36 cellular contexts compared by ENCODE assay signal in the genomic region with DNA sequence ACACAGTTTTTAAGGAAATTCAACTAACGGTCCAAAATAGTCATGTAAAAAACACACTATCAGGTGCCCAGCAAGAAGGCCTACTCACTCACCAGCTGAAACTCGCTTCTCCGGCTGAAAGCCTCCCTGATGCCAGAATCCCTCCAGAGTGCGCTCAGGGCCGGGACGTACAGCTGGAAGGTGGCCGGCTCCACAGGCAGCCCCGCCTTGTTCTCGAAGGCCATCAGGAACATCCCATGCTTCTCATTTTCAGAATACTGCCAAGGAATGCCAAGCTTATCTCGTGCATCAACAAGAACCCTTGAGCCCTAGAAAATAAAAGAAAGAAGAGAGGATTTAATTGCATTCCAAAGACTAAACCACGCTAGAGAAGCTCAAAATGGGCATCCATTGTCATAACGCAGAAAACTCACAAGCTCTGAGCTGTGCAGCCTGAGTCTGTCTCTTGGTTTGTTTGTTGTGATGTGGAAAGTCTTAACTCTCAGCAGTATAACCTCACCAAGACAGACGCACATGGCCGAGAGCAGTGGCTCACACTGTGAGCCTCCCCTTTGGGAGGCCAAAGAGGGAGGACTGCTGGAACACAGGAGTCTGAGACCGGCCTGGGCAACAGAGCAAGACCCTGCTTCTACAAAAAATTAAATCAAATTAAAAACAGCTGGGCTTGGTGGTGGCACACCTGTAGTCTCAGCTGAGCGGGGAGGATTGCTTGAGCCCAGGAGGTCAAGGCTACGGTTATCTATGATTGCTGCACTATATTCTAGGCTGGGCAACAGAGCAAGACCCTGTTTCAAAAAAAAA. TPM values are rescaled to one million over a fixed set of nuclear protein-coding genes. Genes with fewer than 3 reads are reported as not detected.
DNase-seq lines count a peak whose midpoint lies in the region; ATAC-seq, FAIRE-seq and TF ChIP-seq lines count a peak whose summit lies in the region.
"Had no signal": no experiment of that assay in that cellular context is flagged by ENCODE, and none has a peak within 500 bp of the region (broad histone marks: within the 10 kb centered on the region; RNA-seq: fewer than 3 reads in every experiment).

No MANE protein-coding gene starts in this region.

- no peaks in the 10 kb centered on the region for H3K27me3 ChIP-seq in mesenchymal stem cell (ENCODE audit: control insufficient read depth in 1 of 2, insufficient read depth in 1 of 2, low read length in 2 of 2)
- H3K27me3 ChIP-seq: dorsolateral prefrontal cortex, gastrocnemius medialis, right lobe of liver, tibial artery had no signal

- peak; percentile 18 for DNase-seq in activated CD8-positive, alpha-beta memory T cell treated with anti-CD3 and anti-CD28 coated beads, Interleukin-2, amount 10 ng/mL, durations not matched to agents 7 days and 5 days
- no peak for DNase-seq in activated CD8-positive, alpha-beta memory T cell treated with anti-CD3 and anti-CD28 coated beads, Interleukin-2, amount 50 U/mL, for 48 hours
- DNase-seq in WTC11 (ENCODE audit: low spot score) (no peak), mesenchymal stem cell (no peak), urothelium cell line (ENCODE audit: low spot score) (no peak), midbrain (lab: John Stamatoyannopoulos, UW) (no peak), natural killer cell (no peak)
- no peak for DNase-seq in natural killer cell treated with Interleukin-12 subunit alpha and Interleukin-12 subunit beta and Interleukin-15 and Interleukin-18, amount 100 ng/mL, for 72 hours (ENCODE audit: low spot score)
- DNase-seq: activated CD4-positive, alpha-beta memory T cell treated with anti-CD3 and anti-CD28 coated beads for 36 hours; activated CD4-positive, alpha-beta T cell treated with anti-CD3 and anti-CD28 coated beads for 1 hour; activated CD8-positive, alpha-beta memory T cell treated with anti-CD3 and anti-CD28 coated beads, Interleukin-2, amount 50 U/mL, for 4 hours; activated naive CD4-positive, alpha-beta T cell treated with Interleukin-2 at 50 U/mL for 16 hours; AML-193; CD4-positive, alpha-beta T cell; dorsolateral prefrontal cortex; gastrocnemius medialis; GM23248; HFFc6; Kasumi-1; kidney glomerular epithelial cell; NCI-H1417 treated with DMSO at 0.1 percent for 48 hours; NCI-H2029 treated with DMSO at 0.1 percent for 48 hours; NCI-H226; NCI-H69; PC-9; stimulated activated CD4-positive, alpha-beta T cell treated with anti-CD3 and anti-CD28 coated beads, Interleukin-12 subunit alpha, Interleukin-12 subunit beta, amount 100 ng/mL, for 4 hours; stimulated activated CD4-positive, alpha-beta T cell treated with anti-CD3 and anti-CD28 coated beads, Interleukin-2, amount 100 ng/mL, for 48 hours; tibial artery had no signal

- no peak overlapping the region for H2BK120ac ChIP-seq in mesenchymal stem cell (ENCODE audit: low read depth, low read length)

- H2BK15ac ChIP-seq in mesenchymal stem cell (ENCODE audit: low read depth, poor library complexity, severe bottlenecking), result no peak overlapping the region

- no peak overlapping the region for H3K18ac ChIP-seq in mesenchymal stem cell (ENCODE audit: low read depth in 1 of 2, low read length in 2 of 2)

- H3K27ac Mint-ChIP-seq in activated CD8-positive, alpha-beta memory T cell treated with anti-CD3 and anti-CD28 coated beads, Interleukin-2, amount 10 ng/mL, durations not matched to agents 7 days and 5 days, result no peak overlapping the region
- H3K27ac Mint-ChIP-seq in WTC11 (0 out of 2 replicates have a peak overlapping the region, but pooled peaks have one; percentile 69), natural killer cell (no peak overlapping the region)
- H3K27ac Mint-ChIP-seq in natural killer cell treated with Interleukin-12 subunit alpha and Interleukin-12 subunit beta and Interleukin-15 and Interleukin-18, amount 100 ng/mL, for 72 hours, result no peak overlapping the region
- H3K27ac Mint-ChIP-seq: activated CD4-positive, alpha-beta memory T cell treated with anti-CD3 and anti-CD28 coated beads for 36 hours; activated T-helper 1 cell treated with anti-CD3 and anti-CD28 coated beads, Interleukin-12 subunit alpha, Interleukin-12 subunit beta, Interleukin-2, Interleukin-4 antibody, amounts not matched to agents 30 ng/mL and 10 ng/mL and 1 ng/mL, durations not matched to agents 14 hours and 24 hours and 36 hours; brain; CD4-positive, alpha-beta T cell; HFFc6; T-helper 2 cell treated with Interferon-gamma antibody and Interleukin-4, amounts not matched to agents 5 μg/mL and 100 μg/mL, for 36 hours had no signal

- peaks cover 21% of the 10 kb centered on the region for H3K79me1 ChIP-seq in mesenchymal stem cell (replicated peaks; ENCODE audit: low read length, poor library complexity, severe bottlenecking)

- intact Hi-C loops in natural killer cell (cut with micrococcal nuclease), result no loop called here

- peak overlapping the region; percentile 5 for H3K9ac ChIP-seq in mesenchymal stem cell (ENCODE audit: low read length)

- WGBS in mesenchymal stem cell, result 97% methylated on average over 16 of the region's 17 CpGs

- H4K91ac ChIP-seq in mesenchymal stem cell (ENCODE audit: low read length), result no peak overlapping the region

- no peak overlapping the region for H3K23ac ChIP-seq in mesenchymal stem cell (ENCODE audit: low read length in 2 of 2)

- peaks cover 28 to 45% of the 10 kb centered on the region in 2 experiments for H3K36me3 ChIP-seq in mesenchymal stem cell (ENCODE audit: control insufficient read depth in 1 of 2, insufficient read depth in 2 of 2, low read depth in 1 of 2, low read length in 2 of 2)

- ATAC-seq in activated CD8-positive, alpha-beta memory T cell treated with anti-CD3 and anti-CD28 coated beads, Interleukin-2, amount 10 ng/mL, durations not matched to agents 7 days and 5 days, result no peak
- ATAC-seq in WTC11 (no peak), natural killer cell (no peak)
- ATAC-seq in natural killer cell treated with Interleukin-12 subunit alpha and Interleukin-12 subunit beta and Interleukin-15 and Interleukin-18, amount 100 ng/mL, for 72 hours, result no peak
- ATAC-seq: gastrocnemius medialis, right lobe of liver, Right ventricle myocardium inferior had no signal

- H3K4ac ChIP-seq in mesenchymal stem cell (ENCODE audit: low read depth in 1 of 2, low read length in 2 of 2), result no peak overlapping the region

- H3K9me3 ChIP-seq in mesenchymal stem cell (ENCODE audit: control insufficient read depth, low read length), result no peaks in the 10 kb centered on the region
- H3K9me3 ChIP-seq: gastrocnemius medialis, right lobe of liver, tibial artery had no signal

- peaks cover 2% of the 10 kb centered on the region for H3K4me1 Mint-ChIP-seq in activated CD8-positive, alpha-beta memory T cell treated with anti-CD3 and anti-CD28 coated beads, Interleukin-2, amount 10 ng/mL, durations not matched to agents 7 days and 5 days
- peaks cover 37% of the 10 kb centered on the region for H3K4me1 Mint-ChIP-seq in WTC11
- H3K4me1 Mint-ChIP-seq in natural killer cell treated with Interleukin-12 subunit alpha and Interleukin-12 subunit beta and Interleukin-15 and Interleukin-18, amount 100 ng/mL, for 72 hours (ENCODE audit: low read depth in 2 of 2), result peaks cover 2 to 6% of the 10 kb centered on the region in 2 donors
- H3K4me1 Mint-ChIP-seq in natural killer cell, result peaks cover 5 to 14% of the 10 kb centered on the region in 2 donors

- H3K4me2 ChIP-seq in mesenchymal stem cell (ENCODE audit: low read length, poor library complexity, severe bottlenecking), result no peak overlapping the region
- H3K4me2 ChIP-seq: PC-9 had no signal

- H3K4me1 ChIP-seq in mesenchymal stem cell (ENCODE audit: control insufficient read depth, insufficient read depth, low read depth, low read length), result peaks cover 13% of the 10 kb centered on the region
- H3K4me1 ChIP-seq: right lobe of liver had no signal

- no peak overlapping the region for H3K14ac ChIP-seq in mesenchymal stem cell (ENCODE audit: low read length in 2 of 2)

- peak; percentile 35 for FAIRE-seq in urothelium cell line (lab: Jason Lieb, UNC)
- FAIRE-seq: A204.1 had no signal

- no peak overlapping the region for H3K27ac ChIP-seq in mesenchymal stem cell (ENCODE audit: low read length, poor library complexity, severe bottlenecking)
- H3K27ac ChIP-seq: PC-9 had no signal

- peaks cover 10% of the 10 kb centered on the region for H3K36me3 Mint-ChIP-seq in activated CD8-positive, alpha-beta memory T cell treated with anti-CD3 and anti-CD28 coated beads, Interleukin-2, amount 10 ng/mL, durations not matched to agents 7 days and 5 days
- peaks cover 42% of the 10 kb centered on the region for H3K36me3 Mint-ChIP-seq in WTC11
- peaks cover 5% of the 10 kb centered on the region for H3K36me3 Mint-ChIP-seq in natural killer cell treated with Interleukin-12 subunit alpha and Interleukin-12 subunit beta and Interleukin-15 and Interleukin-18, amount 100 ng/mL, for 72 hours
- peaks cover 11% of the 10 kb centered on the region for H3K36me3 Mint-ChIP-seq in natural killer cell

- no peak overlapping the region for H2AK5ac ChIP-seq in mesenchymal stem cell (ENCODE audit: low read length, severe bottlenecking)

- H4K8ac ChIP-seq in mesenchymal stem cell (ENCODE audit: low read length), result no peak overlapping the region

- no peak overlapping the region for H2AFZ ChIP-seq in mesenchymal stem cell (ENCODE audit: low read depth, low read length)
- H2AFZ ChIP-seq: GM23248, PC-9 had no signal

- H3K4me3 Mint-ChIP-seq in activated CD8-positive, alpha-beta memory T cell treated with anti-CD3 and anti-CD28 coated beads, Interleukin-2, amount 10 ng/mL, durations not matched to agents 7 days and 5 days, result no peak overlapping the region
- H3K4me3 Mint-ChIP-seq in WTC11, result no peak overlapping the region
- no peak overlapping the region for H3K4me3 Mint-ChIP-seq in natural killer cell treated with Interleukin-12 subunit alpha and Interleukin-12 subunit beta and Interleukin-15 and Interleukin-18, amount 100 ng/mL, for 72 hours
- H3K4me3 Mint-ChIP-seq in natural killer cell, result no peak overlapping the region
- H3K4me3 Mint-ChIP-seq: activated CD4-positive, alpha-beta memory T cell treated with anti-CD3 and anti-CD28 coated beads for 36 hours; activated T-helper 1 cell treated with anti-CD3 and anti-CD28 coated beads, Interleukin-12 subunit alpha, Interleukin-12 subunit beta, Interleukin-2, Interleukin-4 antibody, amounts not matched to agents 30 ng/mL and 10 ng/mL and 1 ng/mL, durations not matched to agents 14 hours and 24 hours and 36 hours; brain; CD4-positive, alpha-beta T cell; HFFc6; neural crest cell; T-helper 2 cell treated with Interferon-gamma antibody and Interleukin-4, amounts not matched to agents 5 μg/mL and 100 μg/mL, for 36 hours had no signal

- H2BK5ac ChIP-seq in mesenchymal stem cell (ENCODE audit: low read depth, low read length, poor library complexity, severe bottlenecking), result no peak overlapping the region

- TF ChIP-seq CTCF in WTC11 (IDR thresholded peaks at IDR 0.05) (no peak), natural killer cell (IDR thresholded peaks at IDR 0.05) (no peak)

- H3K4me3 ChIP-seq in mesenchymal stem cell (ENCODE audit: insufficient read depth in 1 of 2, low read depth in 1 of 2, low read length in 2 of 2), result no peak overlapping the region
- H3K4me3 ChIP-seq: gastrocnemius medialis, lung, PC-9, right lobe of liver had no signal

- POLR2A ChIA-PET in WTC11 (lab: Charles Lee), result no interaction called here

- no peaks in the 10 kb centered on the region for H3K27me3 Mint-ChIP-seq in activated CD8-positive, alpha-beta memory T cell treated with anti-CD3 and anti-CD28 coated beads, Interleukin-2, amount 10 ng/mL, durations not matched to agents 7 days and 5 days
- H3K27me3 Mint-ChIP-seq in WTC11 (ENCODE audit: low read depth), result no peaks in the 10 kb centered on the region
- H3K27me3 Mint-ChIP-seq in natural killer cell treated with Interleukin-12 subunit alpha and Interleukin-12 subunit beta and Interleukin-15 and Interleukin-18, amount 100 ng/mL, for 72 hours, result peaks cover 0 to 2% of the 10 kb centered on the region in 2 donors
- H3K27me3 Mint-ChIP-seq in natural killer cell (ENCODE audit: low read depth in 2 of 2), result no peaks in the 10 kb centered on the region
- H3K27me3 Mint-ChIP-seq: activated CD4-positive, alpha-beta memory T cell treated with anti-CD3 and anti-CD28 coated beads for 36 hours; CD4-positive, alpha-beta T cell had no signal

- CTCF ChIA-PET in activated CD8-positive, alpha-beta memory T cell treated with anti-CD3 and anti-CD28 coated beads, Interleukin-2, amount 10 ng/mL, durations not matched to agents 7 days and 5 days (lab: Charles Lee), result interaction anchor here (0.7 to 1.3 kb wide), 2 partner anchors 9 to 62 kb away, joined by 3 to 5 read pairs; no protein-coding TSS in a partner anchor
- CTCF ChIA-PET in WTC11 (lab: Charles Lee), result no interaction called here

- H3K9me3 Mint-ChIP-seq in activated CD8-positive, alpha-beta memory T cell treated with anti-CD3 and anti-CD28 coated beads, Interleukin-2, amount 10 ng/mL, durations not matched to agents 7 days and 5 days (ENCODE audit: low read depth), result no peaks in the 10 kb centered on the region
- H3K9me3 Mint-ChIP-seq in WTC11, result no peaks in the 10 kb centered on the region
- no peaks in the 10 kb centered on the region for H3K9me3 Mint-ChIP-seq in natural killer cell treated with Interleukin-12 subunit alpha and Interleukin-12 subunit beta and Interleukin-15 and Interleukin-18, amount 100 ng/mL, for 72 hours
- no peaks in the 10 kb centered on the region for H3K9me3 Mint-ChIP-seq in natural killer cell
- H3K9me3 Mint-ChIP-seq: activated CD4-positive, alpha-beta memory T cell treated with anti-CD3 and anti-CD28 coated beads for 36 hours; activated T-helper 1 cell treated with anti-CD3 and anti-CD28 coated beads, Interleukin-12 subunit alpha, Interleukin-12 subunit beta, Interleukin-2, Interleukin-4 antibody, amounts not matched to agents 30 ng/mL and 10 ng/mL and 1 ng/mL, durations not matched to agents 14 hours and 24 hours and 36 hours; CD4-positive, alpha-beta T cell; HFFc6; neural crest cell; T-helper 2 cell treated with Interferon-gamma antibody and Interleukin-4, amounts not matched to agents 5 μg/mL and 100 μg/mL, for 36 hours had no signal

- no peak overlapping the region for H2BK12ac ChIP-seq in mesenchymal stem cell (ENCODE audit: low read length in 2 of 2)

RNA-seq across cellular contexts. Expression of a gene that starts 49.1 kb away (rescaled TPM):
- 10 to 100 TPM; 14.4 to 18.6 TPM for total RNA-seq in activated CD8-positive, alpha-beta memory T cell treated with anti-CD3 and anti-CD28 coated beads, Interleukin-2, amount 10 ng/mL, durations not matched to agents 7 days and 5 days
- total RNA-seq in WTC11 (2021), result 89.2 to 99.6 TPM (median 90.3 TPM) in 3 replicates
- 78.8 TPM for polyA plus RNA-seq in mesenchymal stem cell (2013, experiment 1 of 2)
- 79.8 TPM for polyA plus RNA-seq in mesenchymal stem cell (2013, experiment 2 of 2)
- total RNA-seq in natural killer cell treated with Interleukin-12 subunit alpha and Interleukin-12 subunit beta and Interleukin-15 and Interleukin-18, amount 100 ng/mL, for 72 hours, result 10 to 100 TPM; 15.5 to 27.1 TPM
- total RNA-seq in natural killer cell, result 10 to 100 TPM; 12.6 to 20.2 (median 19.5) TPM
